In genomic region chr19:10603873-10604459, GRCh38 we compare ENCODE assay signal across 9 cellular contexts. TPM values are rescaled to one million over a fixed set of nuclear protein-coding genes. Genes with fewer than 3 reads are reported as not detected.
A peak's percentile ranks its signal among the peaks of the same experiment; 100 is the strongest.
DNase-seq lines count a peak whose midpoint lies in the region; ATAC-seq, FAIRE-seq and TF ChIP-seq lines count a peak whose summit lies in the region.
"Had no signal": no experiment of that assay in that cellular context is flagged by ENCODE, and none has a peak within 500 bp of the region (broad histone marks: within the 10 kb centered on the region; RNA-seq: fewer than 3 reads in every experiment).

No MANE protein-coding gene starts in this region.

- peak overlapping the region; percentile 98 for H3K56ac ChIP-seq in mesendoderm (ENCODE audit: low read length)

- H4K8ac ChIP-seq in mesendoderm (ENCODE audit: low read depth, low read length): no peak overlapping the region

- intact Hi-C loops in left ventricle myocardium inferior (cut with micrococcal nuclease): no loop called here
- intact Hi-C loops in Right ventricle myocardium inferior (cut with DNase I): no loop called here
- intact Hi-C loops in K562 (cut with micrococcal nuclease): loop anchor here (2.0 kb wide), 1 partner anchor 13 kb away; no protein-coding TSS in a partner anchor

- no peak overlapping the region for H2BK5ac ChIP-seq in mesendoderm (ENCODE audit: low read length)

- H2BK15ac ChIP-seq in mesendoderm (replicated peaks; ENCODE audit: low read depth): no peak overlapping the region

- no peak for TF ChIP-seq POLR2A in K562 (conservative IDR thresholded peaks at IDR 0.05)

- H3K79me1 ChIP-seq in mesendoderm (ENCODE audit: low read length): peaks cover 8% of the 10 kb centered on the region

- 33% methylated on average over 9 of the region's 9 CpGs for WGBS in K562 (ENCODE audit: insufficient coverage, low coverage, missing lambda C conversion rate)
- WGBS in mesendoderm (ENCODE audit: extremely low coverage, insufficient coverage, low lambda C conversion rate): 100% methylated on average over 2 of the region's 9 CpGs

- H3K4me2 ChIP-seq in K562 (ENCODE audit: insufficient read depth, low read length) (peak overlapping the region; percentile 96), mesendoderm (ENCODE audit: low read length) (peak overlapping the region; percentile 37)

- H3K18ac ChIP-seq in mesendoderm (ENCODE audit: low read length): no peak overlapping the region

- CTCF ChIA-PET in K562 (lab: Yijun Ruan, JAX; ENCODE audit: low intra/inter-chr PET ratio): no interaction called here

- H3K9ac ChIP-seq in K562 (ENCODE audit: insufficient read depth in 1 of 2, low read depth in 2 of 2, low read length in 2 of 2) (peak overlapping the region; percentile 90 to 95), mesendoderm (ENCODE audit: low read length) (peak overlapping the region; percentile 96)

- H3K36me3 Mint-ChIP-seq in type B pancreatic cell: no peaks in the 10 kb centered on the region

- no peak overlapping the region for H4K5ac ChIP-seq in mesendoderm (ENCODE audit: low read length)

- H2AK5ac ChIP-seq in mesendoderm (ENCODE audit: low read length): peak overlapping the region; percentile 57

- peaks cover 13% of the 10 kb centered on the region for H3K4me1 Mint-ChIP-seq in type B pancreatic cell (ENCODE audit: unreplicated experiment)

- H3K23ac ChIP-seq in mesendoderm (ENCODE audit: low read length): no peak overlapping the region

- H4K20me1 ChIP-seq in K562 (replicated peaks; ENCODE audit: control insufficient read depth, insufficient read depth, low read length): no peaks in the 10 kb centered on the region

- POLR2A ChIA-PET in K562 (lab: Yijun Ruan, JAX): interaction anchor here (0.6 to 2.3 kb wide), 4 partner anchors 13 to 166 kb away, joined by 3 to 18 read pairs (median 4); no protein-coding TSS in a partner anchor

- no peak for TF ChIP-seq EP300 in K562 (IDR thresholded peaks at IDR 0.05; ENCODE audit: low read length)

- no peak overlapping the region for H3K4ac ChIP-seq in mesendoderm (ENCODE audit: low read depth, low read length)

- H3K4me1 ChIP-seq in left ventricle myocardium inferior (peaks cover 46% of the 10 kb centered on the region), K562 (replicated peaks in 1 of 2; ENCODE audit: control insufficient read depth in 2 of 2, insufficient read depth in 2 of 2, low read length in 2 of 2) (peaks cover 24 to 27% of the 10 kb centered on the region in 2 experiments), mesendoderm (ENCODE audit: control insufficient read depth, low read depth, low read length) (peaks cover 6% of the 10 kb centered on the region)

- peak overlapping the region; percentile 90 for H3K4me3 Mint-ChIP-seq in type B pancreatic cell

- in situ Hi-C loops in K562 (cut with MboI): no loop called here

- TF ChIP-seq RAD21 in K562 (CRISPR knock-in tag; conservative IDR thresholded peaks at IDR 0.05 in 1 of 2, IDR thresholded peaks at IDR 0.05 in 1 of 2): no peak

- H3K9me3 ChIP-seq in left ventricle myocardium inferior (replicated peaks): no peaks in the 10 kb centered on the region
- no peaks in the 10 kb centered on the region for H3K9me3 ChIP-seq in K562 (replicated peaks; ENCODE audit: control insufficient read depth, insufficient read depth, low read depth, low read length)

- no peaks in the 10 kb centered on the region for H3K9me3 Mint-ChIP-seq in type B pancreatic cell

- ATAC-seq in Right ventricle myocardium inferior: no peak
- ATAC-seq in K562: no peak; the same call in 2 of the 3 replicates

- no peak for TF ChIP-seq CTCF in left ventricle myocardium inferior (IDR thresholded peaks at IDR 0.05; ENCODE audit: borderline replicate concordance)
- no peak for TF ChIP-seq CTCF in K562 (IDR thresholded peaks at IDR 0.05 in 2 of 3, conservative IDR thresholded peaks at IDR 0.05 in 1 of 3; ENCODE audit: insufficient read depth in 2 of 3, low read depth in 1 of 3, low read length in 3 of 3)
- no peak for TF ChIP-seq CTCF in type B pancreatic cell (conservative IDR thresholded peaks at IDR 0.05)

- no TSS peak for BruUV-seq in K562 (replicated peaks; lab: Mats Ljungman, UMichigan)

- DNase-seq in left ventricle myocardium inferior (no peak), Right ventricle myocardium inferior (ENCODE audit: missing footprints) (no peak), RPMI7951 (ENCODE audit: low read depth) (peak; percentile 34), K562 (ENCODE audit: extremely low read depth in 1 of 4, low spot score in 3 of 4) (no peak), mesendoderm (peak; percentile 42), type B pancreatic cell (ENCODE audit: extremely low spot score, unreplicated experiment) (no peak), iPS-NIHi7 (ENCODE audit: extremely low spot score) (no peak), dedifferentiated amniotic fluid mesenchymal stem cell (ENCODE audit: extremely low spot score) (no peak)

- H3K27ac ChIP-seq in left ventricle myocardium inferior (replicated peaks) (peak overlapping the region; percentile 98), K562 (ENCODE audit: extremely low read depth, low read depth, low read length) (peak overlapping the region; percentile 91), mesendoderm (ENCODE audit: low read depth, low read length) (no peak overlapping the region)

- H3K27me3 ChIP-seq in left ventricle myocardium inferior (ENCODE audit: low read depth) (no peaks in the 10 kb centered on the region), K562 (ENCODE audit: control insufficient read depth in 2 of 2, insufficient read depth in 2 of 2, low read length in 2 of 2) (peaks cover 0 to 4% of the 10 kb centered on the region in 2 experiments; a peak in 1 of 5 replicates), mesendoderm (ENCODE audit: insufficient read depth, low read length, poor library complexity) (no peaks in the 10 kb centered on the region)

- H3K9me1 ChIP-seq in K562 (ENCODE audit: control insufficient read depth, insufficient read depth, low read length): no peaks in the 10 kb centered on the region

- H3K79me2 ChIP-seq in K562 (ENCODE audit: control insufficient read depth, insufficient read depth, low read length) (peaks cover 27% of the 10 kb centered on the region), mesendoderm (ENCODE audit: control insufficient read depth, insufficient read depth, low read length) (peaks cover 5% of the 10 kb centered on the region)

- H3K27ac Mint-ChIP-seq in type B pancreatic cell: peak overlapping the region; percentile 91

- FAIRE-seq in K562 (lab: Jason Lieb, UNC): peak; percentile 35
- FAIRE-seq: endometrium had no signal

- H3K4me3 ChIP-seq in left ventricle myocardium inferior (peak overlapping the region; percentile 100), K562 (0 out of 2 replicates have a peak overlapping the region, but pooled peaks have one; percentile 98), mesendoderm (ENCODE audit: low read length) (no peak overlapping the region)

- H2AFZ ChIP-seq in K562 (ENCODE audit: low read depth, low read length): peak overlapping the region; percentile 34; the same call in 1 of the 2 replicates

- H3K36me3 ChIP-seq in left ventricle myocardium inferior (no peaks in the 10 kb centered on the region), K562 (ENCODE audit: control insufficient read depth, insufficient read depth, low read length) (no peaks in the 10 kb centered on the region), mesendoderm (ENCODE audit: control insufficient read depth, insufficient read depth, low read length) (no peaks in the 10 kb centered on the region)

- H2BK120ac ChIP-seq in mesendoderm (ENCODE audit: low read depth, low read length): no peak overlapping the region

- H3K27me3 Mint-ChIP-seq in type B pancreatic cell: peaks cover 5% of the 10 kb centered on the region

RNA-seq across cellular contexts. Expression of gene AP1M2, which starts 16.9 kb away (rescaled TPM):
- total RNA-seq in left ventricle myocardium inferior: not detected
- total RNA-seq in Right ventricle myocardium inferior: not detected
- 0.49 and 2.5 TPM in 2 replicates for total RNA-seq in RPMI7951 (2014; rRNA removed; shearing (Covaris generic))
- not detected in 2 replicates for total RNA-seq in K562 (2011; cell fraction: chromatin; rRNA removed; ENCODE audit: low replicate concordance)
- 1.2 TPM in 1 of 2 replicates, not detected in the other for total RNA-seq in K562 (2011; cell fraction: nucleolus; rRNA removed)
- 1.1 and 1.7 TPM in 2 replicates for total RNA-seq in K562 (2011; cell fraction: nucleoplasm; rRNA removed)
- total RNA-seq in K562 (2014; rRNA removed): 0.59 TPM in 1 of 2 replicates, not detected in the other
- total RNA-seq in K562 (2014; rRNA removed; fragmentation: Illumina TruSeq; extraction: Trizol): 0.57 and 1.3 TPM in 2 replicates
- total RNA-seq in K562 (2015; rRNA removed; fragmentation: Illumina TruSeq; extraction: Trizol): 0.15 TPM in 1 of 2 replicates, not detected in the other
- total RNA-seq in K562 (2021): 0.33 and 0.40 TPM in 2 replicates
- 0.39 and 0.50 TPM in 2 replicates for polyA plus RNA-seq in K562 (2011; rRNA removed)
- 0.34 and 1.0 TPM in 2 replicates for polyA plus RNA-seq in K562 (2011; cell fraction: cytosol; rRNA removed)
- 0.24 and 0.41 TPM in 2 replicates for polyA plus RNA-seq in K562 (2011; cell fraction: nucleus; rRNA removed)
- 0.55 and 0.68 TPM in 2 replicates for polyA plus RNA-seq in K562 (2012)
- polyA plus RNA-seq in K562 (2014; fragmentation: Illumina TruSeq; extraction: Trizol): 0.68 TPM in 1 of 2 replicates, not detected in the other
- polyA plus RNA-seq in K562 (2014; fragmentation: Nextera tagmentation; extraction: Ambion mirVana): 1 to 10 TPM; 1.1 to 1.4 TPM
- polyA plus RNA-seq in K562 (2014; rRNA removed): 1.1 and 1.3 TPM in 2 replicates
- 0.11 TPM in 1 of 2 replicates, not detected in the other for polyA minus RNA-seq in K562 (2011; rRNA and poly(A)+ RNA removed)
- 0.95 and 2.2 TPM in 2 replicates for polyA minus RNA-seq in K562 (2011; cell fraction: cytosol; rRNA and poly(A)+ RNA removed)
- polyA minus RNA-seq in K562 (2011; cell fraction: nucleus; rRNA and poly(A)+ RNA removed): 0.78 TPM in 1 of 2 replicates, not detected in the other
- 50.3 TPM for polyA plus RNA-seq in mesendoderm (2013, experiment 1 of 2)
- 50.0 TPM for polyA plus RNA-seq in mesendoderm (2013, experiment 2 of 2)
- 45.2 and 104 TPM in 2 replicates for total RNA-seq in type B pancreatic cell (ENCODE audit: low replicate concordance)

RNA-seq across cellular contexts. Expression of gene SLC44A2, which starts 21.4 kb away (rescaled TPM):
- total RNA-seq in left ventricle myocardium inferior (74.2 TPM), Right ventricle myocardium inferior (71.4 TPM), K562 (2014; rRNA removed) (6.8 and 14.4 TPM in 2 replicates), K562 (2014; rRNA removed; fragmentation: Illumina TruSeq; extraction: Trizol) (6.2 and 6.5 TPM in 2 replicates), K562 (2015; rRNA removed; fragmentation: Illumina TruSeq; extraction: Trizol) (8.0 and 8.1 TPM in 2 replicates), K562 (2021) (30.2 and 34.2 TPM in 2 replicates), type B pancreatic cell (ENCODE audit: low replicate concordance) (148 and 227 TPM in 2 replicates)
- 16.5 and 21.1 TPM in 2 replicates for total RNA-seq in RPMI7951 (2014; rRNA removed; shearing (Covaris generic))
- total RNA-seq in K562 (2011; cell fraction: chromatin; rRNA removed; ENCODE audit: low replicate concordance): 37.8 and 63.7 TPM in 2 replicates
- total RNA-seq in K562 (2011; cell fraction: nucleolus; rRNA removed): 41.6 and 41.7 TPM in 2 replicates
- 44.4 and 57.3 TPM in 2 replicates for total RNA-seq in K562 (2011; cell fraction: nucleoplasm; rRNA removed)
- polyA plus RNA-seq in K562 (2011; rRNA removed) (15.1 and 23.3 TPM in 2 replicates), K562 (2014; fragmentation: Illumina TruSeq; extraction: Trizol) (26.3 and 33.0 TPM in 2 replicates), K562 (2014; fragmentation: Nextera tagmentation; extraction: Ambion mirVana) (1 to 10 TPM; 1.1 to 2.3 TPM), K562 (2014; rRNA removed) (12.4 and 16.7 TPM in 2 replicates)
- polyA plus RNA-seq in K562 (2011; cell fraction: cytosol; rRNA removed): 22.5 and 26.7 TPM in 2 replicates
- polyA plus RNA-seq in K562 (2011; cell fraction: nucleus; rRNA removed): 44.7 and 54.4 TPM in 2 replicates
- 29.6 and 49.8 TPM in 2 replicates for polyA plus RNA-seq in K562 (2012)
- 18.5 and 22.8 TPM in 2 replicates for polyA minus RNA-seq in K562 (2011; rRNA and poly(A)+ RNA removed)
- polyA minus RNA-seq in K562 (2011; cell fraction: cytosol; rRNA and poly(A)+ RNA removed): 18.0 and 33.3 TPM in 2 replicates
- polyA minus RNA-seq in K562 (2011; cell fraction: nucleus; rRNA and poly(A)+ RNA removed): 7.8 and 11.1 TPM in 2 replicates
- polyA plus RNA-seq in mesendoderm (2013, experiment 1 of 2): 93.4 TPM
- polyA plus RNA-seq in mesendoderm (2013, experiment 2 of 2): 90.6 TPM

RNA-seq across cellular contexts. Expression of gene CDKN2D, which starts 35.2 kb away (rescaled TPM):
- total RNA-seq in left ventricle myocardium inferior: 9.4 TPM
- 9.9 TPM for total RNA-seq in Right ventricle myocardium inferior
- total RNA-seq in RPMI7951 (2014; rRNA removed; shearing (Covaris generic)): 32.9 and 58.4 TPM in 2 replicates
- 3.0 and 4.1 TPM in 2 replicates for total RNA-seq in K562 (2011; cell fraction: chromatin; rRNA removed; ENCODE audit: low replicate concordance)
- total RNA-seq in K562 (2011; cell fraction: nucleolus; rRNA removed): 4.5 and 5.1 TPM in 2 replicates
- total RNA-seq in K562 (2011; cell fraction: nucleoplasm; rRNA removed): 4.1 and 6.0 TPM in 2 replicates
- total RNA-seq in K562 (2014; rRNA removed): 1.7 and 2.7 TPM in 2 replicates
- 1.7 and 2.4 TPM in 2 replicates for total RNA-seq in K562 (2014; rRNA removed; fragmentation: Illumina TruSeq; extraction: Trizol)
- 3.2 and 3.7 TPM in 2 replicates for total RNA-seq in K562 (2015; rRNA removed; fragmentation: Illumina TruSeq; extraction: Trizol)
- total RNA-seq in K562 (2021): 4.1 and 4.7 TPM in 2 replicates
- 5.7 and 6.6 TPM in 2 replicates for polyA plus RNA-seq in K562 (2011; rRNA removed)
- polyA plus RNA-seq in K562 (2011; cell fraction: cytosol; rRNA removed): 9.6 and 11.2 TPM in 2 replicates
- 4.6 and 6.0 TPM in 2 replicates for polyA plus RNA-seq in K562 (2011; cell fraction: nucleus; rRNA removed)
- 4.6 and 12.8 TPM in 2 replicates for polyA plus RNA-seq in K562 (2012)
- polyA plus RNA-seq in K562 (2014; fragmentation: Illumina TruSeq; extraction: Trizol): 3.7 and 4.0 TPM in 2 replicates
- 1 to 10 TPM in 1 of 2 experiments, under 1 TPM in 1; 0.41 to 1.0 TPM for polyA plus RNA-seq in K562 (2014; fragmentation: Nextera tagmentation; extraction: Ambion mirVana)
- polyA plus RNA-seq in K562 (2014; rRNA removed): 6.7 and 8.2 TPM in 2 replicates
- 1.7 and 2.1 TPM in 2 replicates for polyA minus RNA-seq in K562 (2011; rRNA and poly(A)+ RNA removed)
- 1.9 and 5.0 TPM in 2 replicates for polyA minus RNA-seq in K562 (2011; cell fraction: cytosol; rRNA and poly(A)+ RNA removed)
- polyA minus RNA-seq in K562 (2011; cell fraction: nucleus; rRNA and poly(A)+ RNA removed): 1.1 and 1.2 TPM in 2 replicates
- 0.93 TPM for polyA plus RNA-seq in mesendoderm (2013, experiment 1 of 2)
- 1.1 TPM for polyA plus RNA-seq in mesendoderm (2013, experiment 2 of 2)
- total RNA-seq in type B pancreatic cell (ENCODE audit: low replicate concordance): 4.8 and 6.5 TPM in 2 replicates

RNA-seq across cellular contexts. Expression of gene KRI1, which starts 38.2 kb away (rescaled TPM):
- total RNA-seq in left ventricle myocardium inferior (10.2 TPM), Right ventricle myocardium inferior (10.8 TPM), K562 (2014; rRNA removed) (44.6 and 50.3 TPM in 2 replicates), K562 (2014; rRNA removed; fragmentation: Illumina TruSeq; extraction: Trizol) (21.9 and 22.0 TPM in 2 replicates), K562 (2015; rRNA removed; fragmentation: Illumina TruSeq; extraction: Trizol) (24.7 and 25.0 TPM in 2 replicates), K562 (2021) (34.3 and 37.7 TPM in 2 replicates), type B pancreatic cell (ENCODE audit: low replicate concordance) (19.0 and 34.4 TPM in 2 replicates)
- 10.1 and 12.1 TPM in 2 replicates for total RNA-seq in RPMI7951 (2014; rRNA removed; shearing (Covaris generic))
- 85.4 and 105 TPM in 2 replicates for total RNA-seq in K562 (2011; cell fraction: chromatin; rRNA removed; ENCODE audit: low replicate concordance)
- total RNA-seq in K562 (2011; cell fraction: nucleolus; rRNA removed): 60.1 and 62.2 TPM in 2 replicates
- 49.0 and 54.8 TPM in 2 replicates for total RNA-seq in K562 (2011; cell fraction: nucleoplasm; rRNA removed)
- polyA plus RNA-seq in K562 (2011; rRNA removed) (20.0 and 22.8 TPM in 2 replicates), K562 (2014; fragmentation: Illumina TruSeq; extraction: Trizol) (35.2 and 37.7 TPM in 2 replicates), K562 (2014; fragmentation: Nextera tagmentation; extraction: Ambion mirVana) (1 to 10 TPM; 1.1 to 2.0 TPM), K562 (2014; rRNA removed) (45.3 and 50.7 TPM in 2 replicates)
- polyA plus RNA-seq in K562 (2011; cell fraction: cytosol; rRNA removed): 10.8 and 17.6 TPM in 2 replicates
- polyA plus RNA-seq in K562 (2011; cell fraction: nucleus; rRNA removed): 52.6 and 92.9 TPM in 2 replicates
- 34.7 and 40.9 TPM in 2 replicates for polyA plus RNA-seq in K562 (2012)
- 15.9 and 20.0 TPM in 2 replicates for polyA minus RNA-seq in K562 (2011; rRNA and poly(A)+ RNA removed)
- polyA minus RNA-seq in K562 (2011; cell fraction: cytosol; rRNA and poly(A)+ RNA removed): 19.5 and 21.1 TPM in 2 replicates
- polyA minus RNA-seq in K562 (2011; cell fraction: nucleus; rRNA and poly(A)+ RNA removed): 19.5 and 20.2 TPM in 2 replicates
- polyA plus RNA-seq in mesendoderm (2013, experiment 1 of 2): 32.6 TPM
- polyA plus RNA-seq in mesendoderm (2013, experiment 2 of 2): 31.2 TPM

RNA-seq across cellular contexts. Expression of gene ILF3, which starts 50.2 kb away (rescaled TPM):
- total RNA-seq in left ventricle myocardium inferior (106 TPM), Right ventricle myocardium inferior (101 TPM), K562 (2014; rRNA removed) (141 and 169 TPM in 2 replicates), K562 (2014; rRNA removed; fragmentation: Illumina TruSeq; extraction: Trizol) (122 and 125 TPM in 2 replicates), K562 (2015; rRNA removed; fragmentation: Illumina TruSeq; extraction: Trizol) (179 and 183 TPM in 2 replicates), K562 (2021) (408 and 453 TPM in 2 replicates), type B pancreatic cell (ENCODE audit: low replicate concordance) (297 and 524 TPM in 2 replicates)
- 102 and 107 TPM in 2 replicates for total RNA-seq in RPMI7951 (2014; rRNA removed; shearing (Covaris generic))
- 430 and 677 TPM in 2 replicates for total RNA-seq in K562 (2011; cell fraction: chromatin; rRNA removed; ENCODE audit: low replicate concordance)
- total RNA-seq in K562 (2011; cell fraction: nucleolus; rRNA removed): 329 and 377 TPM in 2 replicates
- total RNA-seq in K562 (2011; cell fraction: nucleoplasm; rRNA removed): 305 and 307 TPM in 2 replicates
- polyA plus RNA-seq in K562 (2011; rRNA removed) (175 and 376 TPM in 2 replicates), K562 (2014; fragmentation: Illumina TruSeq; extraction: Trizol) (342 and 395 TPM in 2 replicates), K562 (2014; fragmentation: Nextera tagmentation; extraction: Ambion mirVana) (10 to 100 TPM; 26.0 to 27.5 TPM), K562 (2014; rRNA removed) (231 and 240 TPM in 2 replicates)
- 127 and 144 TPM in 2 replicates for polyA plus RNA-seq in K562 (2011; cell fraction: cytosol; rRNA removed)
- polyA plus RNA-seq in K562 (2011; cell fraction: nucleus; rRNA removed): 442 and 520 TPM in 2 replicates
- 205 and 346 TPM in 2 replicates for polyA plus RNA-seq in K562 (2012)
- polyA minus RNA-seq in K562 (2011; rRNA and poly(A)+ RNA removed): 144 and 225 TPM in 2 replicates
- 105 and 160 TPM in 2 replicates for polyA minus RNA-seq in K562 (2011; cell fraction: cytosol; rRNA and poly(A)+ RNA removed)
- polyA minus RNA-seq in K562 (2011; cell fraction: nucleus; rRNA and poly(A)+ RNA removed): 106 and 132 TPM in 2 replicates
- polyA plus RNA-seq in mesendoderm (2013, experiment 1 of 2): 413 TPM
- polyA plus RNA-seq in mesendoderm (2013, experiment 2 of 2): 408 TPM

Comparison
In these comparisons a context has a peak if more than half of its experiments do, and no peak if none do; other contexts are left out.
1. DNase-seq: peak in RPMI7951 (single experiment) and mesendoderm (single experiment); none in left ventricle myocardium inferior (single experiment), Right ventricle myocardium inferior (single experiment), K562 (0 of 4), type B pancreatic cell (single experiment), iPS-NIHi7 (single experiment) and dedifferentiated amniotic fluid mesenchymal stem cell (single experiment).
2. RNA of gene AP1M2, which starts 16.9 kb away (total RNA-seq): 45.2 to 104 TPM in type B pancreatic cell; 0.49 to 2.5 TPM in RPMI7951, 0.15 to 1.7 TPM in K562, not detected in left ventricle myocardium inferior (single experiment) and not detected in Right ventricle myocardium inferior (single experiment); every median in the first group is over 10 times any median in the second.